2 cellular contexts compared by ENCODE assay signal in the genomic region with DNA sequence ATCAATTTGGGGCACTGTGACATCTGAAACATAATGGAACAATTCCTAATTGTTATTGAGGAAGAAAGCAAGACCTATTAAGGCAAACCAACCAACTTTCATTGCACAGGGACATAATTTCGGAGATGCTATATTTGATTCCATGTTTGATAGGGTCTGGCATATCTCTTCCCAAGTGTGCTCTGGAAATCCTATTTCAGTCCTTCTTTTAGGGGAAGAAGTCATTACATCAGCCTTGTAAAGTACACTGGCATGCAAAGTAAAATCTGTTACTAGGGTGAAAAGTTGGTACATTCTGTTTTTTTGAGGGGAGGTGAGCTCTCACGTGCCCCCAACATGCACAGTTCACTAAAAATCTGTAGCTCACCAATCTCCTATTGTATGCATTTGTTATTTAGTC.
TF ChIP-seq lines count a peak whose summit lies in the region.

No MANE protein-coding gene starts in this region.

TF ChIP-seq in SK-N-SH, 30 proteins besides CTCF, POLR2A, EP300 and RAD21 (continued from another document):
- TF ChIP-seq, protein P1, sequence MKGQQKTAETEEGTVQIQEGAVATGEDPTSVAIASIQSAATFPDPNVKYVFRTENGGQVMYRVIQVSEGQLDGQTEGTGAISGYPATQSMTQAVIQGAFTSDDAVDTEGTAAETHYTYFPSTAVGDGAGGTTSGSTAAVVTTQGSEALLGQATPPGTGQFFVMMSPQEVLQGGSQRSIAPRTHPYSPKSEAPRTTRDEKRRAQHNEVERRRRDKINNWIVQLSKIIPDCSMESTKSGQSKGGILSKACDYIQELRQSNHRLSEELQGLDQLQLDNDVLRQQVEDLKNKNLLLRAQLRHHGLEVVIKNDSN (IDR thresholded peaks at IDR 0.05; ENCODE audit: borderline replicate concordance, low read depth): no peak
- TF ChIP-seq GATA2 (CRISPR knock-in tag; IDR thresholded peaks at IDR 0.05) (no peak), NRF1 (IDR thresholded peaks at IDR 0.05; ENCODE audit: low read depth, low read length) (no peak), YY1 (IDR thresholded peaks at IDR 0.05; ENCODE audit: low read depth) (no peak)
- TF ChIP-seq, protein P2, sequence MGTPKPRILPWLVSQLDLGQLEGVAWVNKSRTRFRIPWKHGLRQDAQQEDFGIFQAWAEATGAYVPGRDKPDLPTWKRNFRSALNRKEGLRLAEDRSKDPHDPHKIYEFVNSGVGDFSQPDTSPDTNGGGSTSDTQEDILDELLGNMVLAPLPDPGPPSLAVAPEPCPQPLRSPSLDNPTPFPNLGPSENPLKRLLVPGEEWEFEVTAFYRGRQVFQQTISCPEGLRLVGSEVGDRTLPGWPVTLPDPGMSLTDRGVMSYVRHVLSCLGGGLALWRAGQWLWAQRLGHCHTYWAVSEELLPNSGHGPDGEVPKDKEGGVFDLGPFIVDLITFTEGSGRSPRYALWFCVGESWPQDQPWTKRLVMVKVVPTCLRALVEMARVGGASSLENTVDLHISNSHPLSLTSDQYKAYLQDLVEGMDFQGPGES (IDR thresholded peaks at IDR 0.05; ENCODE audit: low read depth, low read length): no peak

TF ChIP-seq in SK-N-SH treated with all-trans-retinoic acid at 6 μM for 48 hours, 23 proteins besides CTCF, POLR2A, EP300 and RAD21 (continued from another document):
- TF ChIP-seq, protein P3, sequence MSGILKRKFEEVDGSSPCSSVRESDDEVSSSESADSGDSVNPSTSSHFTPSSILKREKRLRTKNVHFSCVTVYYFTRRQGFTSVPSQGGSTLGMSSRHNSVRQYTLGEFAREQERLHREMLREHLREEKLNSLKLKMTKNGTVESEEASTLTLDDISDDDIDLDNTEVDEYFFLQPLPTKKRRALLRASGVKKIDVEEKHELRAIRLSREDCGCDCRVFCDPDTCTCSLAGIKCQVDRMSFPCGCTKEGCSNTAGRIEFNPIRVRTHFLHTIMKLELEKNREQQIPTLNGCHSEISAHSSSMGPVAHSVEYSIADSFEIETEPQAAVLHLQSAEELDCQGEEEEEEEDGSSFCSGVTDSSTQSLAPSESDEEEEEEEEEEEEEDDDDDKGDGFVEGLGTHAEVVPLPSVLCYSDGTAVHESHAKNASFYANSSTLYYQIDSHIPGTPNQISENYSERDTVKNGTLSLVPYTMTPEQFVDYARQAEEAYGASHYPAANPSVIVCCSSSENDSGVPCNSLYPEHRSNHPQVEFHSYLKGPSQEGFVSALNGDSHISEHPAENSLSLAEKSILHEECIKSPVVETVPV (CRISPR knock-in tag; IDR thresholded peaks at IDR 0.05): no peak
- TF ChIP-seq ZNF70 (CRISPR knock-in tag; IDR thresholded peaks at IDR 0.05) (no peak), ARNTL (CRISPR knock-in tag; IDR thresholded peaks at IDR 0.05; ENCODE audit: borderline replicate concordance, low read depth) (no peak)
